ENCODE assay signal across 11 cellular contexts in genomic region chr1:110393691-110394564, GRCh38. TPM values are rescaled to one million over a fixed set of nuclear protein-coding genes. Genes with fewer than 3 reads are reported as not detected.
DNase-seq lines count a peak whose midpoint lies in the region; ATAC-seq and TF ChIP-seq lines count a peak whose summit lies in the region.
"Had no signal": no experiment of that assay in that cellular context is flagged by ENCODE, and none has a peak within 500 bp of the region (broad histone marks: within the 10 kb centered on the region; RNA-seq: fewer than 3 reads in every experiment).

No MANE protein-coding gene starts in this region.

- no peak overlapping the region for H3K4me3 ChIP-seq in astrocyte of the spinal cord (ENCODE audit: low read depth, low read length)
- H3K4me3 ChIP-seq: lung had no signal

- DNase-seq in A172 (ENCODE audit: low spot score) (peak; percentile 63), HPDE6-E6E7 (ENCODE audit: extremely low spot score) (peak; percentile 56), astrocyte of the spinal cord (ENCODE audit: low read depth, low spot score) (peak; percentile 84), kidney tubule cell (ENCODE audit: low spot score) (peak; percentile 98), HuH-7 (ENCODE audit: low spot score) (no peak)
- DNase-seq: activated effector memory CD4-positive, alpha-beta T cell treated with Interleukin-2 at 50 U/mL for 16 hours; stimulated activated naive B cell treated with anti-CD40 and anti-IgM and Interleukin-4, amounts not matched to agents 10 μg/mL and 1 μg/mL and 100 μg/mL, for 72 hours had no signal

- ATAC-seq in HG03565 (IDR thresholded peaks at IDR 0.05; ENCODE audit: unreplicated experiment) (no peak), HG03460 (IDR thresholded peaks at IDR 0.05; ENCODE audit: unreplicated experiment) (no peak), GM19463 (IDR thresholded peaks at IDR 0.05; ENCODE audit: unreplicated experiment) (no peak)
- ATAC-seq: stimulated activated naive B cell treated with anti-CD40 and anti-IgM and Interleukin-4, amounts not matched to agents 10 μg/mL and 1 μg/mL and 100 μg/mL, for 72 hours had no signal

- no peak for TF ChIP-seq CTCF in astrocyte of the spinal cord (IDR thresholded peaks at IDR 0.05; ENCODE audit: low read depth, low read length)

- in situ Hi-C loops in astrocyte of the spinal cord (cut with HindIII; ENCODE audit: low sequenced_read_pairs) = no loop called here

RNA-seq across cellular contexts. Expression of gene SLC16A4, which starts 3.1 kb away (rescaled TPM):
- total RNA-seq in A172 (2014; rRNA removed; shearing (Covaris generic)) = 31.0 and 35.0 TPM in 2 replicates

RNA-seq across cellular contexts. Expression of gene LAMTOR5, which starts 13.6 kb away (rescaled TPM):
- total RNA-seq in A172 (2014; rRNA removed; shearing (Covaris generic)) = 158 and 166 TPM in 2 replicates

RNA-seq across cellular contexts. Expression of gene RBM15, which starts 54.8 kb away (rescaled TPM):
- total RNA-seq in A172 (2014; rRNA removed; shearing (Covaris generic)) = 25.9 and 27.6 TPM in 2 replicates

RNA-seq across cellular contexts. Expression of gene PROK1, which starts 57.0 kb away (rescaled TPM):
- not detected in 2 replicates for total RNA-seq in A172 (2014; rRNA removed; shearing (Covaris generic))
- total RNA-seq: lung had no signal
